In the genomic region with DNA sequence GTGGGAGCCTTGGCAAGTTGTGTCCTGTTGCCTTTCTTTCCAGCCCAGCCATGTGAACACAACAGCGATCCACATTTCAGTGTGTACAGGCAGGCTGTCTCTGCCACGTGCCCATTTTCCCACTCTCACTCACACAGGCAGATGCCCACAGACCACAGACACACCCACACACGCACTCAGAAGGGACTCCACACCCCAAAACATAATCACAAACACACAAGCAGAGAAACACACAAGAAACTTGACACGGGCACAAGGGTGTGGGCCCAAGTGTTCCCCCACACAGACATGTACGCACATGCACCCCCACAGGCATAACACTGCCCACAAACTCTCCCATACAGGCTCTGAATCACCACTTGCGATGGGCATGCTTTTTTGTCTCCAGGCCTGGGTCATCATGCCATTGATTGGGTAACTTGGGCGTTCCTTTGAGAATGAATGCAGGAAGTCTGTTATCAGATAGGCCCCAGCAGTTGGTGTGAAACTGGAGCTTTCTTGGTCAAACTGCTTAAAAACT, we compare ENCODE assay signal across 8 cellular contexts.
DNase-seq lines count a peak whose midpoint lies in the region; ATAC-seq and TF ChIP-seq lines count a peak whose summit lies in the region.

No MANE protein-coding gene starts in this region.

- peaks cover 0 to 5% (median 0%) of the 10 kb centered on the region in 7 donors for H3K27me3 ChIP-seq in spleen (replicated peaks in 1 of 7)

- peak overlapping the region in 1 of 8 donors; percentile 37 for H3K4me3 ChIP-seq in spleen

- intact Hi-C loops in activated CD4-positive, alpha-beta T cell treated with anti-CD3 and anti-CD28 coated beads, Interleukin-2, amount 10 ng/mL, durations not matched to agents 24 days and 14 days (cut with micrococcal nuclease): loop anchor here (5.0 to 10.0 kb wide), 6 partner anchors 184 to 1101 kb away; a partner anchor contains a TSS
- intact Hi-C loops in spleen (cut with DNase I; ENCODE audit: low total_unique reads): no loop called here

- no peaks in the 10 kb centered on the region for H3K27me3 Mint-ChIP-seq in activated CD4-positive, alpha-beta T cell treated with anti-CD3 and anti-CD28 coated beads, Interleukin-2, amount 10 ng/mL, durations not matched to agents 24 days and 14 days

- 8 to 50% (median 27%) methylated on average over 6 to 7 of the region's 7 CpGs for WGBS in spleen, 5 donors

- ATAC-seq in GM19438 (IDR thresholded peaks at IDR 0.05; ENCODE audit: low read depth, unreplicated experiment): peak; percentile 26
- ATAC-seq in HG03565 (IDR thresholded peaks at IDR 0.05; ENCODE audit: unreplicated experiment): peak; percentile 33
- no peak for ATAC-seq in HG03139 (IDR thresholded peaks at IDR 0.05; ENCODE audit: unreplicated experiment)

- H3K4me1 ChIP-seq in spleen: peaks cover 0 to 38% (median 21%) of the 10 kb centered on the region in 6 donors

- H3K36me3 ChIP-seq in spleen: peaks cover 0 to 8% (median 0%) of the 10 kb centered on the region in 6 donors

- H3K4me3 Mint-ChIP-seq in activated CD4-positive, alpha-beta T cell treated with anti-CD3 and anti-CD28 coated beads, Interleukin-2, amount 10 ng/mL, durations not matched to agents 24 days and 14 days: peak overlapping the region; percentile 82

- no peaks in the 10 kb centered on the region for H3K9me3 Mint-ChIP-seq in activated CD4-positive, alpha-beta T cell treated with anti-CD3 and anti-CD28 coated beads, Interleukin-2, amount 10 ng/mL, durations not matched to agents 24 days and 14 days

- H3K4me1 Mint-ChIP-seq in activated CD4-positive, alpha-beta T cell treated with anti-CD3 and anti-CD28 coated beads, Interleukin-2, amount 10 ng/mL, durations not matched to agents 24 days and 14 days: peaks cover 25% of the 10 kb centered on the region

- no peak for TF ChIP-seq POLR2A in spleen (IDR thresholded peaks at IDR 0.05)

- peak overlapping the region; percentile 99 for H3K27ac Mint-ChIP-seq in activated CD4-positive, alpha-beta T cell treated with anti-CD3 and anti-CD28 coated beads, Interleukin-2, amount 10 ng/mL, durations not matched to agents 24 days and 14 days

- H3K36me3 Mint-ChIP-seq in activated CD4-positive, alpha-beta T cell treated with anti-CD3 and anti-CD28 coated beads, Interleukin-2, amount 10 ng/mL, durations not matched to agents 24 days and 14 days (ENCODE audit: low read depth): peaks cover 16% of the 10 kb centered on the region

- H3K27ac ChIP-seq in epithelial cell of prostate (peak overlapping the region; percentile 52), spleen (peak overlapping the region; percentile 16 to 83 (median 64))

- no peak for TF ChIP-seq CTCF in spleen (IDR thresholded peaks at IDR 0.05 in 8 of 11, conservative IDR thresholded peaks at IDR 0.05 in 3 of 11)

- no peaks in the 10 kb centered on the region for H3K9me3 ChIP-seq in spleen

- peak; percentile 83 for DNase-seq in activated CD4-positive, alpha-beta T cell treated with anti-CD3 and anti-CD28 coated beads, Interleukin-2, amount 10 ng/mL, durations not matched to agents 24 days and 14 days
- DNase-seq in epithelial cell of prostate (ENCODE audit: low read depth, low spot score) (peak; percentile 90), spleen (no peak), NCI-H1930 (lab: John Stamatoyannopoulos, UW) (no peak), HT-29 (ENCODE audit: low spot score) (no peak)

Comparison
In these comparisons a context has a peak if more than half of its experiments do, and no peak if none do; other contexts are left out.
1. DNase-seq: peak in activated CD4-positive, alpha-beta T cell treated with anti-CD3 and anti-CD28 coated beads, Interleukin-2, amount 10 ng/mL, durations not matched to agents 24 days and 14 days (single experiment) and epithelial cell of prostate (single experiment); none in spleen (single experiment), NCI-H1930 (0 of 2) and HT-29 (single experiment).